Comparison of ENCODE assay signal across 25 cellular contexts in genomic region chr3:13343601-13344000, GRCh38.
"Had no signal": no experiment of that assay in that cellular context is flagged by ENCODE, and none has a peak within 500 bp of the region (broad histone marks: within the 10 kb centered on the region; RNA-seq: fewer than 3 reads in every experiment).

No MANE protein-coding gene starts in this region.

- DNase-seq: activated CD4-positive, CD25-positive, alpha-beta regulatory T cell treated with anti-CD3 and anti-CD28 coated beads, Interleukin-2, amount 50 U/mL, for 72 hours; activated CD8-positive, alpha-beta memory T cell treated with anti-CD3 and anti-CD28 coated beads, Interleukin-2, amount 10 ng/mL, durations not matched to agents 7 days and 5 days; activated naive CD4-positive, alpha-beta T cell; activated naive CD8-positive, alpha-beta T cell treated with anti-CD3 and anti-CD28 coated beads for 36 hours; anterior cingulate cortex; central memory CD4-positive, alpha-beta T cell; cortex of kidney; effector CD4-positive, alpha-beta T cell; heart left ventricle; kidney glomerular epithelial cell; left ventricle myocardium inferior; mammary epithelial cell; midbrain; stimulated activated CD4-positive, alpha-beta T cell treated with anti-CD3 and anti-CD28 coated beads, Interleukin-2, amount 100 ng/mL, for 24 hours; stimulated activated naive CD8-positive, alpha-beta T cell treated with anti-CD3 and anti-CD28 coated beads, Interleukin-15, Interleukin-2, amounts not matched to agents 100 U/mL and 50 U/mL, for 24 hours; substantia nigra; tibial artery had no signal

- H3K9me3 ChIP-seq: esophagus muscularis mucosa, gastroesophageal sphincter, heart left ventricle, left ventricle myocardium inferior, tibial artery had no signal

- H3K27ac ChIP-seq: esophagus muscularis mucosa, gastroesophageal sphincter, heart left ventricle, left ventricle myocardium inferior, tibial artery, VCaP had no signal

- H3K9me3 Mint-ChIP-seq: activated naive CD8-positive, alpha-beta T cell treated with anti-CD3 and anti-CD28 coated beads for 36 hours; activated T-helper 17 cell treated with anti-CD3 and anti-CD28 coated beads, Interleukin-2, amount 50 U/mL, for 72 hours; brain; neural crest cell; T-helper 1 cell treated with Interleukin-12 subunit alpha and Interleukin-12 subunit beta and Interleukin-4 antibody, amounts not matched to agents 30 μg/mL and 1 μg/mL, for 36 hours had no signal

- H3K4me3 Mint-ChIP-seq: activated CD8-positive, alpha-beta memory T cell treated with anti-CD3 and anti-CD28 coated beads, Interleukin-2, amount 10 ng/mL, durations not matched to agents 7 days and 5 days; activated naive CD8-positive, alpha-beta T cell treated with anti-CD3 and anti-CD28 coated beads for 36 hours; activated T-helper 17 cell treated with anti-CD3 and anti-CD28 coated beads, Interleukin-2, amount 50 U/mL, for 72 hours; brain; neural crest cell; T-helper 1 cell treated with Interleukin-12 subunit alpha and Interleukin-12 subunit beta and Interleukin-4 antibody, amounts not matched to agents 30 μg/mL and 1 μg/mL, for 36 hours had no signal

- H3K4me3 ChIP-seq: esophagus muscularis mucosa, gastroesophageal sphincter, heart left ventricle, left ventricle myocardium inferior, tibial artery had no signal

- ATAC-seq: activated CD8-positive, alpha-beta memory T cell treated with anti-CD3 and anti-CD28 coated beads, Interleukin-2, amount 10 ng/mL, durations not matched to agents 7 days and 5 days; activated T-helper 17 cell treated with anti-CD3 and anti-CD28 coated beads, Interleukin-2, amount 50 U/mL, for 72 hours; gastroesophageal sphincter; heart left ventricle; stimulated activated naive CD8-positive, alpha-beta T cell treated with anti-CD3 and anti-CD28 coated beads, Interleukin-15, Interleukin-2, amounts not matched to agents 100 U/mL and 50 U/mL, for 24 hours had no signal

- H3K4me1 ChIP-seq: gastroesophageal sphincter, tibial artery had no signal

- H3K27me3 ChIP-seq: esophagus muscularis mucosa, gastroesophageal sphincter, heart left ventricle had no signal

- H3K27me3 Mint-ChIP-seq: activated CD8-positive, alpha-beta memory T cell treated with anti-CD3 and anti-CD28 coated beads, Interleukin-2, amount 10 ng/mL, durations not matched to agents 7 days and 5 days; activated naive CD8-positive, alpha-beta T cell treated with anti-CD3 and anti-CD28 coated beads for 36 hours; activated T-helper 17 cell treated with anti-CD3 and anti-CD28 coated beads, Interleukin-2, amount 50 U/mL, for 72 hours; progenitor cell of endocrine pancreas had no signal

- H3K27ac Mint-ChIP-seq: activated naive CD8-positive, alpha-beta T cell treated with anti-CD3 and anti-CD28 coated beads for 36 hours; progenitor cell of endocrine pancreas; T-helper 1 cell treated with Interleukin-12 subunit alpha and Interleukin-12 subunit beta and Interleukin-4 antibody, amounts not matched to agents 30 μg/mL and 1 μg/mL, for 36 hours had no signal

- H3K36me3 ChIP-seq: left ventricle myocardium inferior had no signal
